Comparison of ENCODE assay signal across 25 cellular contexts in genomic region chr18:76834379-76834778, GRCh38.
"Had no signal": no experiment of that assay in that cellular context is flagged by ENCODE, and none has a peak within 500 bp of the region (broad histone marks: within the 10 kb centered on the region; RNA-seq: fewer than 3 reads in every experiment).

No MANE protein-coding gene starts in this region.

- DNase-seq: Karpas-422, KG1, MV-4-11, NCI-H1048, NCI-H1105, NCI-H1417, NCI-H1436 treated with DMSO at 0.1 percent for 48 hours, NCI-H1694, NCI-H187 treated with DMSO at 0.1 percent for 48 hours, NCI-H2029 treated with DMSO at 0.1 percent for 48 hours, NCI-H2107, NCI-H2227 treated with DMSO at 0.1 percent for 48 hours, NCI-H446, NCI-H510A, NCI-H524 treated with DMSO at 0.1 percent for 48 hours, NCI-H69, NCI-H774, SHP77, SK-N-SH, SW 1271, T-cell had no signal

- H3K4me2 ChIP-seq: SK-N-SH had no signal

- ATAC-seq: Panc1, T-cell had no signal

- H3K27ac Mint-ChIP-seq: T-cell had no signal

- H3K9me3 ChIP-seq: SK-N-SH had no signal

- H3K9ac ChIP-seq: SK-N-SH had no signal

- H3K27ac ChIP-seq: HL-60, RWPE1 had no signal

- H3K9me2 ChIP-seq: SK-N-SH had no signal

- H3K27me3 Mint-ChIP-seq: T-cell had no signal

- H3K4me3 Mint-ChIP-seq: T-cell had no signal

- FAIRE-seq: HTR-8/SVneo had no signal
